ENCODE assay signal across 19 cellular contexts in the genomic region with DNA sequence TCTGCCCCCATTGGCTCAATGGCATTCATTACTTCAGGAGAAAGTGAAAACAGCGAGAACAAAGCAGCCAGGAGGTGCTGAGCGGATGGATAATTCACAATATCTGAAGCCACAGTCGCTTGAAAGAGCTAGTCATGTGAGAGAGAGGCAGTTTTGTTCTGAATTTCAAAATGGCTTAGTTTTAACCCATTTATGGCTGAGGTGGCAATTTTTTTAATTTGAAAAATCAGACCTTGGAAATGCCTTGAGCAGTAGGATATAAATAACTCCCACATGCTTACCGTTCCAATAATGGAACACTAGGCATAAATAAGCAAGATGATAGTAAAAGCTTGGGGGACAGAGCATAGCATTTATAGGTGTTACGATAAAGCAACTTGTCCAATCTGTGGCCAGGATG.
"Had no signal": no experiment of that assay in that cellular context is flagged by ENCODE, and none has a peak within 500 bp of the region (broad histone marks: within the 10 kb centered on the region; RNA-seq: fewer than 3 reads in every experiment).

No MANE protein-coding gene starts in this region.

- H3K27ac ChIP-seq: RWPE1 had no signal

- H3K27me3 Mint-ChIP-seq: IgD-negative memory B cell had no signal

- DNase-seq: KBM-7, MV-4-11, NCI-H1048, NCI-H1105 treated with DMSO at 0.1 percent for 48 hours, NCI-H1417 treated with DMSO at 0.1 percent for 48 hours, NCI-H146, NCI-H1694 treated with DMSO at 0.1 percent for 48 hours, NCI-H1930, NCI-H2081, NCI-H2107, NCI-H2227 treated with DMSO at 0.1 percent for 48 hours, NCI-H524, NCI-H526 treated with DMSO at 0.1 percent for 48 hours, NCI-H748 treated with DMSO at 0.1 percent for 48 hours, SHP77, SK-N-SH, SW 1271 had no signal

- H3K4me3 Mint-ChIP-seq: IgD-negative memory B cell had no signal

- H3K9ac ChIP-seq: SK-N-SH had no signal

- H3K9me3 ChIP-seq: SK-N-SH had no signal

- H3K27ac Mint-ChIP-seq: IgD-negative memory B cell had no signal

- H3K4me2 ChIP-seq: SK-N-SH had no signal

- H3K9me3 Mint-ChIP-seq: IgD-negative memory B cell had no signal
